In genomic region chrX:107571296-107571998, GRCh38 we compare ENCODE assay signal across 1 cellular context.
A peak's percentile ranks its signal among the peaks of the same experiment; 100 is the strongest.
TF ChIP-seq lines count a peak whose summit lies in the region.

No MANE protein-coding gene starts in this region.

TF ChIP-seq in A549, 52 proteins besides CTCF, POLR2A, EP300 and RAD21 (continued from another document):
- no peak for TF ChIP-seq MAFK (IDR thresholded peaks at IDR 0.05; ENCODE audit: partially characterized antibody)
- no peak for TF ChIP-seq KDM1A (IDR thresholded peaks at IDR 0.05; ENCODE audit: low read depth)
- no peak for TF ChIP-seq EHMT2 (IDR thresholded peaks at IDR 0.05; ENCODE audit: low read depth)
- no peak for TF ChIP-seq BCL3 (IDR thresholded peaks at IDR 0.05)
- no peak for TF ChIP-seq HEYL (CRISPR knock-in tag; IDR thresholded peaks at IDR 0.05)
- TF ChIP-seq NFE2L2 (conservative IDR thresholded peaks at IDR 0.05; ENCODE audit: low read length) = no peak
- no peak for TF ChIP-seq CHD4 (IDR thresholded peaks at IDR 0.05; ENCODE audit: borderline replicate concordance)
- TF ChIP-seq PHF8 (IDR thresholded peaks at IDR 0.05; ENCODE audit: borderline replicate concordance, low read depth) = no peak
- TF ChIP-seq PBX3 (IDR thresholded peaks at IDR 0.05) = no peak
- no peak for TF ChIP-seq MYC (IDR thresholded peaks at IDR 0.05; ENCODE audit: borderline replicate concordance, low read length)
- TF ChIP-seq ZNF302 (CRISPR knock-in tag; IDR thresholded peaks at IDR 0.05) = no peak
- no peak for TF ChIP-seq FOXS1 (CRISPR knock-in tag; IDR thresholded peaks at IDR 0.05)
- TF ChIP-seq RFX5 (IDR thresholded peaks at IDR 0.05) = no peak
- no peak for TF ChIP-seq HDAC2 (IDR thresholded peaks at IDR 0.05)
- no peak for TF ChIP-seq TFCP2L1 (CRISPR knock-in tag; IDR thresholded peaks at IDR 0.05)
- TF ChIP-seq TP53 (CRISPR knock-in tag; IDR thresholded peaks at IDR 0.05) = no peak
- TF ChIP-seq EHF (CRISPR knock-in tag; IDR thresholded peaks at IDR 0.05) = no peak
- TF ChIP-seq JUNB (IDR thresholded peaks at IDR 0.05) = peak; percentile 54; the same call in 1 of the 2 replicates
- TF ChIP-seq BHLHE40 (IDR thresholded peaks at IDR 0.05; ENCODE audit: low read depth, low read length) = no peak
- 0 out of 2 replicates have a peak, but pooled peaks have one; percentile 14 for TF ChIP-seq MAX (IDR thresholded peaks at IDR 0.05)
- TF ChIP-seq SMC3 (IDR thresholded peaks at IDR 0.05) = no peak
- no peak for TF ChIP-seq JUN (IDR thresholded peaks at IDR 0.05)
- TF ChIP-seq ZFP36 (IDR thresholded peaks at IDR 0.05; ENCODE audit: borderline replicate concordance, partially characterized antibody) = no peak
